Comparison of ENCODE assay signal across 8 cellular contexts in genomic region chr9:136411358-136411757, GRCh38. TPM values are rescaled to one million over a fixed set of nuclear protein-coding genes. Genes with fewer than 3 reads are reported as not detected.
DNase-seq lines count a peak whose midpoint lies in the region; ATAC-seq, FAIRE-seq and TF ChIP-seq lines count a peak whose summit lies in the region.

No MANE protein-coding gene starts in this region.

- peaks cover 15% of the 10 kb centered on the region for H3K23me2 ChIP-seq in H9 (ENCODE audit: insufficient read length, low read depth, low read length, poor library complexity, severe bottlenecking)

- H3K23ac ChIP-seq in H9 (ENCODE audit: insufficient read length, low read depth, low read length): no peak overlapping the region

- H4K8ac ChIP-seq in H9 (replicated peaks; ENCODE audit: insufficient read length, low read depth, low read length): no peak overlapping the region

- H2BK20ac ChIP-seq in H9 (ENCODE audit: low read depth, low read length, poor library complexity, severe bottlenecking): no peak overlapping the region

- H3K27me3 Mint-ChIP-seq in H9 (ENCODE audit: low read depth): peaks cover 3% of the 10 kb centered on the region
- no peaks in the 10 kb centered on the region for H3K27me3 Mint-ChIP-seq in WTC11 (ENCODE audit: low read depth)

- H3T11ph ChIP-seq in H9 (ENCODE audit: low read length): no peak overlapping the region

- H3K36me3 Mint-ChIP-seq in H9 (ENCODE audit: insufficient read depth in 1 of 3, low read depth in 3 of 3) (peaks cover 44 to 72% (median 60%) of the 10 kb centered on the region in 3 experiments; a peak in 6 of 7 replicates), WTC11 (peaks cover 71% of the 10 kb centered on the region)

- no peaks in the 10 kb centered on the region for H3K9me2 ChIP-seq in hepatocyte (replicated peaks; ENCODE audit: insufficient read depth)

- no peak overlapping the region for H3K56ac ChIP-seq in H9 (ENCODE audit: insufficient read length, low read depth, low read length)

- H3K79me2 ChIP-seq in H9 (ENCODE audit: insufficient read depth, low read length) (peaks cover 16% of the 10 kb centered on the region; the same call in 1 of the 2 replicates), hepatocyte (peaks cover 50% of the 10 kb centered on the region)

- H3K9me3 Mint-ChIP-seq in H9: no peaks in the 10 kb centered on the region
- H3K9me3 Mint-ChIP-seq in WTC11: no peaks in the 10 kb centered on the region

- DNase-seq in H9 (no peak), WTC11 (ENCODE audit: low spot score) (no peak), hepatocyte (ENCODE audit: low spot score) (no peak), small intestine (no peak), NCI-H2196 treated with DMSO at 0.1 percent for 48 hours (lab: John Stamatoyannopoulos, UW; ENCODE audit: unreplicated experiment) (no peak), DMS114 treated with DMSO at 0.1 percent for 48 hours (lab: John Stamatoyannopoulos, UW; ENCODE audit: unreplicated experiment) (no peak), NOMO-1 treated with dmso at 0.1 percent for 144 hours (lab: John Stamatoyannopoulos, UW; ENCODE audit: unreplicated experiment) (no peak)

- peak overlapping the region; percentile 10 for H4K5ac ChIP-seq in H9 (ENCODE audit: insufficient read length, low read depth, low read length)

- H3K27ac ChIP-seq in H9 (ENCODE audit: insufficient read length, low read depth, low read length) (no peak overlapping the region), hepatocyte (peak overlapping the region; percentile 96), small intestine (ENCODE audit: low read depth in 1 of 2, low read length in 1 of 2) (no peak overlapping the region)

- H2BK12ac ChIP-seq in H9 (ENCODE audit: insufficient read length, low read depth, low read length): no peak overlapping the region

- no peak overlapping the region for H2BK120ac ChIP-seq in H9 (ENCODE audit: low read depth, low read length, poor library complexity, severe bottlenecking)

- no peak for TF ChIP-seq CTCF in H9 (conservative IDR thresholded peaks at IDR 0.05)
- no peak for TF ChIP-seq CTCF in WTC11 (IDR thresholded peaks at IDR 0.05)
- no peak for TF ChIP-seq CTCF in hepatocyte (IDR thresholded peaks at IDR 0.05; ENCODE audit: poor library complexity)

- no peaks in the 10 kb centered on the region for H3K9me3 ChIP-seq in H9 (ENCODE audit: control insufficient read depth, low read depth, low read length)
- H3K9me3 ChIP-seq in hepatocyte (ENCODE audit: low read depth): no peaks in the 10 kb centered on the region
- no peaks in the 10 kb centered on the region for H3K9me3 ChIP-seq in small intestine (ENCODE audit: control insufficient read depth, low read depth)

- CTCF ChIA-PET in WTC11 (lab: Charles Lee): no interaction called here

- H3K27ac Mint-ChIP-seq in H9: peak overlapping the region in 2 of 3 experiments; percentile 77 to 92; a peak in 5 of 7 replicates
- H3K27ac Mint-ChIP-seq in WTC11: peak overlapping the region; percentile 75

- no peak overlapping the region for H3K14ac ChIP-seq in H9 (ENCODE audit: insufficient read depth, low read length)

- no peak overlapping the region for H3K18ac ChIP-seq in H9 (ENCODE audit: insufficient read length, low read depth, low read length)

- H3K4me2 ChIP-seq in H9 (ENCODE audit: insufficient read depth, insufficient read length, low read length) (peak overlapping the region; percentile 96), hepatocyte (peak overlapping the region; percentile 97)

- peaks cover 22 to 25% of the 10 kb centered on the region in 2 experiments for H3K4me1 Mint-ChIP-seq in H9
- peaks cover 27% of the 10 kb centered on the region for H3K4me1 Mint-ChIP-seq in WTC11

- ATAC-seq in WTC11 (no peak), GM18909 (IDR thresholded peaks at IDR 0.05; ENCODE audit: poor library complexity, unreplicated experiment) (no peak)

- H3K36me3 ChIP-seq in hepatocyte (replicated peaks; ENCODE audit: insufficient read depth, low read depth) (no peaks in the 10 kb centered on the region), small intestine (ENCODE audit: control insufficient read depth in 2 of 2, insufficient read depth in 2 of 2, low read length in 2 of 2) (peaks cover 4 to 9% of the 10 kb centered on the region in 2 donors)

- H4K20me1 ChIP-seq in H9 (ENCODE audit: control insufficient read depth, insufficient read depth, insufficient read length): no peaks in the 10 kb centered on the region
- peaks cover 4% of the 10 kb centered on the region for H4K20me1 ChIP-seq in hepatocyte (ENCODE audit: insufficient read depth, poor library complexity, severe bottlenecking)

- H3K27me3 ChIP-seq in H9 (ENCODE audit: insufficient read depth, low read length) (no peaks in the 10 kb centered on the region), hepatocyte (no peaks in the 10 kb centered on the region), small intestine (ENCODE audit: control insufficient read depth in 2 of 2, insufficient read depth in 2 of 2, low read length in 2 of 2) (no peaks in the 10 kb centered on the region)

- no peak overlapping the region for H2BK15ac ChIP-seq in H9 (ENCODE audit: low read depth, low read length)

- H3K4me3 ChIP-seq in hepatocyte (peak overlapping the region; percentile 92), small intestine (ENCODE audit: low read depth in 1 of 2, low read length in 2 of 2) (peak overlapping the region; percentile 92 to 94)

- peak overlapping the region; percentile 54 for H3K9ac ChIP-seq in H9 (ENCODE audit: extremely low read depth, insufficient read length, low read length)

- H3K4ac ChIP-seq in H9 (ENCODE audit: low read depth, low read length): no peak overlapping the region

- H2AK5ac ChIP-seq in H9 (ENCODE audit: insufficient read length, low read length): no peak overlapping the region

- FAIRE-seq in small intestine (lab: Jason Lieb, UNC): no peak

- no CpG with 5 or more reads among the region's 4 CpGs for WGBS in H9 (ENCODE audit: extremely low coverage, insufficient read length, low lambda C conversion rate)
- WGBS in hepatocyte (ENCODE audit: low lambda C conversion rate, missing lambda C conversion rate): 73% methylated on average over 4 of the region's 4 CpGs
- 9 to 37% (median 21%) methylated on average over 4 of the region's 4 CpGs for WGBS in small intestine, 3 donors

- no peak overlapping the region for H2AFZ ChIP-seq in H9 (ENCODE audit: low read length)
- H2AFZ ChIP-seq in hepatocyte: no peak overlapping the region

- peaks cover 22% of the 10 kb centered on the region for H3K79me1 ChIP-seq in H9 (ENCODE audit: insufficient read depth, low read depth, low read length, poor library complexity, severe bottlenecking)

- H2BK5ac ChIP-seq in H9 (ENCODE audit: insufficient read length, low read length): no peak overlapping the region

- H4K91ac ChIP-seq in H9 (ENCODE audit: insufficient read length, low read depth, low read length): no peak overlapping the region

- POLR2A ChIA-PET in WTC11 (lab: Charles Lee): no interaction called here

- H3K4me1 ChIP-seq in H9 (ENCODE audit: insufficient read depth, low read length) (no peaks in the 10 kb centered on the region), hepatocyte (ENCODE audit: insufficient read depth) (peaks cover 15% of the 10 kb centered on the region), small intestine (ENCODE audit: control insufficient read depth in 2 of 2, insufficient read depth in 1 of 2, low read depth in 1 of 2, low read length in 1 of 2) (peaks cover 4% of the 10 kb centered on the region in 2 donors)

- H3K4me3 Mint-ChIP-seq in H9 (peak overlapping the region; percentile 94 to 96), WTC11 (peak overlapping the region; percentile 92)

TF ChIP-seq in WTC11, 78 proteins besides CTCF, POLR2A, EP300 and RAD21:
- TF ChIP-seq ZNF317 (CRISPR knock-in tag; IDR thresholded peaks at IDR 0.05; ENCODE audit: borderline replicate concordance, low read depth): no peak
- TF ChIP-seq NFE2L1 (CRISPR knock-in tag; IDR thresholded peaks at IDR 0.05): no peak
- TF ChIP-seq RORB (CRISPR knock-in tag; IDR thresholded peaks at IDR 0.05): no peak
- no peak for TF ChIP-seq ZNF416 (CRISPR knock-in tag; IDR thresholded peaks at IDR 0.05)
- no peak for TF ChIP-seq IRF1 (CRISPR knock-in tag; IDR thresholded peaks at IDR 0.05)
TF ChIP-seq in WTC11: peak in this region for 0.

RNA-seq across cellular contexts. Expression of gene PMPCA, which starts 0.9 kb away (rescaled TPM):
- total RNA-seq in H9 (2021) (94.5 and 103 TPM in 2 replicates), WTC11 (2021) (77.0 to 103 TPM (median 79.2 TPM) in 3 replicates), hepatocyte (45.1 and 45.8 TPM in 2 replicates)
- polyA plus RNA-seq in hepatocyte (85.7 and 87.3 TPM in 2 replicates), small intestine (10 to 100 TPM; 34.7 to 51.1 (median 46.7) TPM)

RNA-seq across cellular contexts. Expression of gene ENTR1, which starts 0.9 kb away (rescaled TPM):
- total RNA-seq in H9 (2021) (105 and 108 TPM in 2 replicates), WTC11 (2021) (102 to 140 TPM (median 103 TPM) in 3 replicates), hepatocyte (38.2 and 50.1 TPM in 2 replicates)
- polyA plus RNA-seq in hepatocyte (33.5 and 43.6 TPM in 2 replicates), small intestine (10 to 100 TPM; 22.7 to 37.8 (median 25.7) TPM)

RNA-seq across cellular contexts. Expression of gene SNAPC4, which starts 11.4 kb away (rescaled TPM):
- total RNA-seq in H9 (2021): 29.7 TPM in 2 replicates
- total RNA-seq in WTC11 (2021): 18.9 to 22.8 TPM (median 20.0 TPM) in 3 replicates
- total RNA-seq in hepatocyte: 5.3 and 10.5 TPM in 2 replicates
- 6.3 and 8.7 TPM in 2 replicates for polyA plus RNA-seq in hepatocyte
- polyA plus RNA-seq in small intestine: 1 to 10 TPM; 5.4 to 7.1 (median 5.6) TPM

RNA-seq across cellular contexts. Expression of gene INPP5E, which starts 28.3 kb away (rescaled TPM):
- total RNA-seq in H9 (2021) (20.4 and 21.0 TPM in 2 replicates), WTC11 (2021) (23.6 to 25.5 TPM (median 24.0 TPM) in 3 replicates), hepatocyte (5.3 and 6.0 TPM in 2 replicates)
- polyA plus RNA-seq in hepatocyte (7.1 and 12.9 TPM in 2 replicates), small intestine (1 to 10 TPM; 5.7 to 8.9 (median 5.7) TPM)

RNA-seq across cellular contexts. Expression of gene CARD9, which starts 37.9 kb away (rescaled TPM):
- 5.5 and 5.6 TPM in 2 replicates for total RNA-seq in H9 (2021)
- total RNA-seq in WTC11 (2021): 0.76 to 0.96 TPM (median 0.96 TPM) in 3 replicates
- 0.68 and 0.80 TPM in 2 replicates for total RNA-seq in hepatocyte
- polyA plus RNA-seq in hepatocyte: 1.5 and 2.5 TPM in 2 replicates
- 1 to 10 TPM; 1.8 to 3.8 (median 2.0) TPM for polyA plus RNA-seq in small intestine
